8 cellular contexts compared by ENCODE assay signal in genomic region chr6:111427341-111428116, GRCh38. TPM values are rescaled to one million over a fixed set of nuclear protein-coding genes. Genes with fewer than 3 reads are reported as not detected.
DNase-seq lines count a peak whose midpoint lies in the region; ATAC-seq and TF ChIP-seq lines count a peak whose summit lies in the region.

No MANE protein-coding gene starts in this region.

- H3K36me3 ChIP-seq in RWPE2 (ENCODE audit: low read depth) (peaks cover 3% of the 10 kb centered on the region; the same call in 1 of the 2 replicates), subcutaneous abdominal adipose tissue (ENCODE audit: control insufficient read depth in 5 of 5, insufficient read depth in 5 of 5, low read length in 5 of 5) (peaks cover 0 to 4% (median 0%) of the 10 kb centered on the region in 5 donors), vagina (peaks cover 0 to 4% of the 10 kb centered on the region in 2 donors)

- TF ChIP-seq CTCF in RWPE2 (IDR thresholded peaks at IDR 0.05; ENCODE audit: poor library complexity, severe bottlenecking) (no peak), vagina (IDR thresholded peaks at IDR 0.05) (no peak)

- no peak for DNase-seq in activated T-cell treated with anti-CD3 and anti-CD28 coated beads, Interleukin-2, amount 50 U/mL, for 24 hours
- no peak for DNase-seq in activated T-cell treated with anti-CD3 and anti-CD28 coated beads, Interleukin-2, amount 50 U/mL, for 1 hour
- no peak for DNase-seq in RWPE2 (ENCODE audit: low spot score)
- DNase-seq in effector memory CD8-positive, alpha-beta T cell = peak in 1 of 3 experiments; percentile 1
- DNase-seq in vagina (ENCODE audit: extremely low spot score in 2 of 2) = no peak
- no peak for DNase-seq in NCI-H526 treated with DMSO at 0.1 percent for 48 hours (lab: John Stamatoyannopoulos, UW)

- peak overlapping the region; percentile 67 for H3K27ac Mint-ChIP-seq in activated T-cell treated with anti-CD3 and anti-CD28 coated beads, Interleukin-2, amount 50 U/mL, for 24 hours
- peak overlapping the region; percentile 4 to 59 for H3K27ac Mint-ChIP-seq in effector memory CD8-positive, alpha-beta T cell

- ATAC-seq in HG02981 (IDR thresholded peaks at IDR 0.05; ENCODE audit: unreplicated experiment) (peak; percentile 78), RWPE2 (ENCODE audit: low read depth) (peak; percentile 99)
- ATAC-seq in effector memory CD8-positive, alpha-beta T cell (replicated peaks) = peak; percentile 76

- H3K27ac ChIP-seq in RWPE2 (ENCODE audit: poor library complexity, severe bottlenecking) (peak overlapping the region; percentile 90), subcutaneous abdominal adipose tissue (ENCODE audit: low read depth, low read length) (peak overlapping the region; percentile 48), vagina (no peak overlapping the region)

- H3K9me3 Mint-ChIP-seq in activated T-cell treated with anti-CD3 and anti-CD28 coated beads, Interleukin-2, amount 50 U/mL, for 24 hours = peaks cover 27% of the 10 kb centered on the region
- H3K9me3 Mint-ChIP-seq in effector memory CD8-positive, alpha-beta T cell = peaks cover 3 to 9% of the 10 kb centered on the region in 2 donors

- H3K4me3 Mint-ChIP-seq in activated T-cell treated with anti-CD3 and anti-CD28 coated beads, Interleukin-2, amount 50 U/mL, for 24 hours = peak overlapping the region; percentile 48
- peak overlapping the region; percentile 33 to 64 for H3K4me3 Mint-ChIP-seq in effector memory CD8-positive, alpha-beta T cell

- peaks cover 70% of the 10 kb centered on the region for H3K4me1 Mint-ChIP-seq in activated T-cell treated with anti-CD3 and anti-CD28 coated beads, Interleukin-2, amount 50 U/mL, for 24 hours (ENCODE audit: low read depth)
- H3K4me1 Mint-ChIP-seq in effector memory CD8-positive, alpha-beta T cell (ENCODE audit: low read depth in 2 of 2) = peaks cover 17 to 44% of the 10 kb centered on the region in 2 donors

- no peaks in the 10 kb centered on the region for H3K27me3 Mint-ChIP-seq in activated T-cell treated with anti-CD3 and anti-CD28 coated beads, Interleukin-2, amount 50 U/mL, for 24 hours
- H3K27me3 Mint-ChIP-seq in effector memory CD8-positive, alpha-beta T cell = no peaks in the 10 kb centered on the region

- peaks cover 39% of the 10 kb centered on the region for H3K36me3 Mint-ChIP-seq in activated T-cell treated with anti-CD3 and anti-CD28 coated beads, Interleukin-2, amount 50 U/mL, for 24 hours (ENCODE audit: low read depth)
- H3K36me3 Mint-ChIP-seq in effector memory CD8-positive, alpha-beta T cell (ENCODE audit: insufficient read depth) = peaks cover 3% of the 10 kb centered on the region

- no peak for TF ChIP-seq POLR2A in vagina (IDR thresholded peaks at IDR 0.05)

- H3K4me3 ChIP-seq in RWPE2 (ENCODE audit: severe bottlenecking) (no peak overlapping the region), subcutaneous abdominal adipose tissue (ENCODE audit: low read depth in 1 of 5, low read length in 5 of 5) (peak overlapping the region in 1 of 5 donors; percentile 17), vagina (no peak overlapping the region)

- H3K9me3 ChIP-seq in RWPE2 (ENCODE audit: severe bottlenecking) (peaks cover 6% of the 10 kb centered on the region), subcutaneous abdominal adipose tissue (ENCODE audit: control insufficient read depth in 5 of 5, low read length in 5 of 5) (peaks cover 0 to 5% (median 0%) of the 10 kb centered on the region in 5 donors), vagina (no peaks in the 10 kb centered on the region)

- intact Hi-C loops in vagina (cut with DNase I) = no loop called here

- H3K27me3 ChIP-seq in RWPE2 (ENCODE audit: insufficient read depth, poor library complexity, severe bottlenecking) (no peaks in the 10 kb centered on the region), subcutaneous abdominal adipose tissue (ENCODE audit: control insufficient read depth in 5 of 5, insufficient read depth in 4 of 5, low read length in 5 of 5) (no peaks in the 10 kb centered on the region), vagina (no peaks in the 10 kb centered on the region)

- H3K4me1 ChIP-seq in RWPE2 (ENCODE audit: insufficient read depth, poor library complexity, severe bottlenecking) = peaks cover 49% of the 10 kb centered on the region
- peaks cover 0 to 42% (median 31%) of the 10 kb centered on the region in 5 donors for H3K4me1 ChIP-seq in subcutaneous abdominal adipose tissue (ENCODE audit: control insufficient read depth in 5 of 5, insufficient read depth in 5 of 5, low read length in 5 of 5)
- H3K4me1 ChIP-seq in vagina = peaks cover 35% of the 10 kb centered on the region

- H3K9ac ChIP-seq in subcutaneous abdominal adipose tissue (ENCODE audit: low read length in 5 of 5) = no peak overlapping the region

RNA-seq across cellular contexts. Expression of gene REV3L, which starts 55.5 kb away (rescaled TPM):
- 33.9 TPM for total RNA-seq in vagina
